In genomic region chr15:68228143-68228970, GRCh38 we compare ENCODE assay signal across 1 cellular context.
TF ChIP-seq lines count a peak whose summit lies in the region.

No MANE protein-coding gene starts in this region.

TF ChIP-seq in IMR-90, 13 proteins besides CTCF, POLR2A, EP300 and RAD21:
- TF ChIP-seq MAZ (IDR thresholded peaks at IDR 0.05; ENCODE audit: borderline replicate concordance, low read depth, low read length) (no peak), BHLHE40 (IDR thresholded peaks at IDR 0.05; ENCODE audit: low read depth, low read length) (no peak), RCOR1 (IDR thresholded peaks at IDR 0.05; ENCODE audit: insufficient replicate concordance, low read length) (no peak), MAFK (IDR thresholded peaks at IDR 0.05; ENCODE audit: low read depth, low read length) (no peak), SMC3 (IDR thresholded peaks at IDR 0.05; ENCODE audit: low read depth, low read length) (no peak), NFE2L2 (IDR thresholded peaks at IDR 0.05; ENCODE audit: low read depth, low read length) (no peak), USF2 (IDR thresholded peaks at IDR 0.05; ENCODE audit: low read depth, low read length) (no peak), CEBPB (IDR thresholded peaks at IDR 0.05; ENCODE audit: low read depth, low read length) (no peak), RFX5 (IDR thresholded peaks at IDR 0.05; ENCODE audit: low read depth, low read length) (no peak), FOS (IDR thresholded peaks at IDR 0.05; ENCODE audit: low read depth, low read length) (no peak), MXI1 (IDR thresholded peaks at IDR 0.05; ENCODE audit: borderline replicate concordance, low read depth, low read length) (no peak), CHD1 (IDR thresholded peaks at IDR 0.05; ENCODE audit: low read depth, low read length) (no peak)
- TF ChIP-seq, protein P1, sequence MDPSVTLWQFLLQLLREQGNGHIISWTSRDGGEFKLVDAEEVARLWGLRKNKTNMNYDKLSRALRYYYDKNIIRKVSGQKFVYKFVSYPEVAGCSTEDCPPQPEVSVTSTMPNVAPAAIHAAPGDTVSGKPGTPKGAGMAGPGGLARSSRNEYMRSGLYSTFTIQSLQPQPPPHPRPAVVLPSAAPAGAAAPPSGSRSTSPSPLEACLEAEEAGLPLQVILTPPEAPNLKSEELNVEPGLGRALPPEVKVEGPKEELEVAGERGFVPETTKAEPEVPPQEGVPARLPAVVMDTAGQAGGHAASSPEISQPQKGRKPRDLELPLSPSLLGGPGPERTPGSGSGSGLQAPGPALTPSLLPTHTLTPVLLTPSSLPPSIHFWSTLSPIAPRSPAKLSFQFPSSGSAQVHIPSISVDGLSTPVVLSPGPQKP (IDR thresholded peaks at IDR 0.05; ENCODE audit: borderline replicate concordance, low read depth, low read length), result no peak
